In genomic region chr6:88932019-88932418, GRCh38 we compare ENCODE assay signal across 6 cellular contexts. TPM values are rescaled to one million over a fixed set of nuclear protein-coding genes. Genes with fewer than 3 reads are reported as not detected.
A peak's percentile ranks its signal among the peaks of the same experiment; 100 is the strongest.
DNase-seq lines count a peak whose midpoint lies in the region; ATAC-seq, FAIRE-seq and TF ChIP-seq lines count a peak whose summit lies in the region.
"Not testable (repeated sequence)": the region's sequence is repeated elsewhere in the genome, so short reads cannot be mapped to it uniquely, and the experiment has no call there.

No MANE protein-coding gene starts in this region.

- TF ChIP-seq CTCF in Caco-2 (IDR thresholded peaks at IDR 0.05; ENCODE audit: insufficient read depth in 1 of 2, low read depth in 1 of 2, low read length in 1 of 2, severe bottlenecking in 1 of 2, unreplicated experiment in 1 of 2); GM12865 (IDR thresholded peaks at IDR 0.05; ENCODE audit: insufficient read depth, low read depth, low read length, missing control alignments); HepG2 (CRISPR knock-in tag; IDR thresholded peaks at IDR 0.05): not testable (repeated sequence)

- H3K4me2 ChIP-seq in HepG2 (ENCODE audit: low read depth, low read length) = not testable (repeated sequence)

- 93% methylated on average over 5 of the region's 5 CpGs for WGBS in HepG2 (ENCODE audit: low lambda C conversion rate)

- FAIRE-seq in GM18507 (lab: Jason Lieb, UNC) = peak; percentile 63
- not testable (repeated sequence) for FAIRE-seq in HepG2 (lab: Jason Lieb, UNC)

- peaks cover 24% of the 10 kb centered on the region for H3K9me3 Mint-ChIP-seq in Caco-2 (ENCODE audit: unreplicated experiment)

- POLR2A ChIA-PET in Caco-2 (lab: Charles Lee); HepG2 (lab: Yijun Ruan, JAX): not testable (repeated sequence)

- CTCF ChIA-PET in Caco-2 (lab: Charles Lee); HepG2 (lab: Yijun Ruan, JAX; ENCODE audit: low intra/inter-chr PET ratio, low total read pairs): not testable (repeated sequence)

- not testable (repeated sequence) for ATAC-seq in HepG2

- not testable (repeated sequence) for TF ChIP-seq EP300 in HepG2 (IDR thresholded peaks at IDR 0.05; ENCODE audit: low read depth in 2 of 2, low read length in 2 of 2); HepG2 (CRISPR knock-in tag; IDR thresholded peaks at IDR 0.05; ENCODE audit: borderline replicate concordance)

- not testable (repeated sequence) for TF ChIP-seq RAD21 in HepG2 (CRISPR knock-in tag; IDR thresholded peaks at IDR 0.05)

- H3K27ac Mint-ChIP-seq in Caco-2 (ENCODE audit: unreplicated experiment) = peak overlapping the region; percentile 61

- not testable (repeated sequence) for H4K20me1 ChIP-seq in HepG2 (ENCODE audit: insufficient read depth, low read length)

- H3K27ac ChIP-seq in HepG2 (ENCODE audit: extremely low read length, insufficient read depth, low read length) = not testable (repeated sequence)

- not testable (repeated sequence) for H3K27me3 ChIP-seq in Caco-2 (replicated peaks; ENCODE audit: control insufficient read depth, insufficient read depth, low read length); HepG2 (ENCODE audit: control insufficient read depth in 1 of 2, insufficient read depth in 2 of 2, low read length in 2 of 2)

- H3K36me3 ChIP-seq in Caco-2 (ENCODE audit: control insufficient read depth, insufficient read depth, low read length) = not testable (repeated sequence)
- H3K36me3 ChIP-seq in HepG2 (replicated peaks in 1 of 2; ENCODE audit: control insufficient read depth in 1 of 2, insufficient read depth in 2 of 2, low read length in 2 of 2) = peaks cover 2 to 39% of the 10 kb centered on the region in 2 experiments; a peak in 4 of 5 replicates

- BruUV-seq in Caco-2 (replicated peaks; lab: Mats Ljungman, UMichigan); HepG2 (replicated peaks; lab: Mats Ljungman, UMichigan): not testable (repeated sequence)

- not testable (repeated sequence) for H3K4me3 Mint-ChIP-seq in Caco-2 (ENCODE audit: unreplicated experiment)

- H3K36me3 Mint-ChIP-seq in Caco-2 (ENCODE audit: insufficient read depth, unreplicated experiment) = peaks cover 45% of the 10 kb centered on the region

- TF ChIP-seq POLR2A in HepG2 (IDR thresholded peaks at IDR 0.05; ENCODE audit: insufficient read depth in 1 of 2, low read depth in 2 of 2, low read length in 2 of 2) = not testable (repeated sequence)

- not testable (repeated sequence) for H3K4me1 Mint-ChIP-seq in Caco-2 (ENCODE audit: low read depth, unreplicated experiment)

- not testable (repeated sequence) for H3K9ac ChIP-seq in HepG2 (ENCODE audit: insufficient read depth, low read depth, low read length)

- H3K4me1 ChIP-seq in Caco-2; HepG2 (ENCODE audit: insufficient read depth, low read length): not testable (repeated sequence)

- in situ Hi-C loops in HepG2 (cut with HindIII; ENCODE audit: extremely low pct_ligation_motif_present, low pct_unique_long_range_greater_than_20kb) = not testable (repeated sequence)

- intact Hi-C loops in Caco-2 (cut with micrococcal nuclease; ENCODE audit: unreplicated experiment); HepG2 (cut with micrococcal nuclease; ENCODE audit: unreplicated experiment): not testable (repeated sequence)

- H3K27me3 Mint-ChIP-seq in Caco-2 (ENCODE audit: insufficient read depth, unreplicated experiment) = not testable (repeated sequence)

- 0 out of 2 replicates have a peak, but pooled peaks cover 11% of the 10 kb centered on the region for H3K9me3 ChIP-seq in Caco-2
- not testable (repeated sequence) for H3K9me3 ChIP-seq in HepG2 (ENCODE audit: low read length)

- not testable (repeated sequence) for H3K4me3 ChIP-seq in Caco-2 (ENCODE audit: low read depth, low read length); GM12865 (ENCODE audit: low read depth, low read length); HepG2 (replicated peaks in 1 of 3; ENCODE audit: insufficient read depth in 1 of 3, low read depth in 2 of 3, low read length in 3 of 3)

- not testable (repeated sequence) for H3K79me2 ChIP-seq in HepG2 (ENCODE audit: insufficient read depth, low read length)

- DNase-seq in Caco-2 (peak; percentile 44 to 60), DMS53 (lab: John Stamatoyannopoulos, UW) (peak; percentile 9), GM12865 (ENCODE audit: low read depth) (peak; percentile 59), NAMALWA (ENCODE audit: low spot score) (peak; percentile 11), HepG2 (ENCODE audit: low spot score) (peak; percentile 4)
- not testable (repeated sequence) for DNase-seq in GM18507 (ENCODE audit: extremely low spot score, insufficient read length, low read depth)

- not testable (repeated sequence) for H2AFZ ChIP-seq in HepG2 (ENCODE audit: low read length)

RNA-seq across cellular contexts. Expression of gene RNGTT, which starts 31.4 kb away (rescaled TPM):
- total RNA-seq in Caco-2 (2022) = 17.5 and 17.7 TPM in 2 replicates
- total RNA-seq in HepG2 (2016; rRNA removed; fragmentation: Illumina TruSeq; extraction: Trizol) = 22.6 and 27.8 TPM in 2 replicates
- total RNA-seq in HepG2 (2016; cell fraction: cytosol; rRNA removed; fragmentation: Illumina TruSeq; extraction: Trizol; ENCODE audit: low read depth) = 9.6 and 10.9 TPM in 2 replicates
- 22.5 and 29.5 TPM in 2 replicates for total RNA-seq in HepG2 (2016; cell fraction: insoluble cytoplasmic fraction; rRNA removed; fragmentation: Illumina TruSeq; extraction: Trizol)
- 7.0 and 7.3 TPM in 2 replicates for total RNA-seq in HepG2 (2016; cell fraction: membrane; rRNA removed; fragmentation: Illumina TruSeq; extraction: Trizol)
- total RNA-seq in HepG2 (2016; cell fraction: nucleus; rRNA removed; fragmentation: Illumina TruSeq; extraction: Trizol) = 33.0 and 33.7 TPM in 2 replicates
- polyA plus RNA-seq in HepG2 (2011; rRNA removed) = 5.6 and 6.0 TPM in 2 replicates
- polyA plus RNA-seq in HepG2 (2011; cell fraction: cytosol; rRNA removed) = 2.5 and 3.9 TPM in 2 replicates
- polyA plus RNA-seq in HepG2 (2011; cell fraction: nucleus; rRNA removed) = 7.0 and 7.7 TPM in 2 replicates
- polyA plus RNA-seq in HepG2 (2012) = 9.8 and 10.1 TPM in 2 replicates
- polyA plus RNA-seq in HepG2 (2016; cell fraction: cytosol; fragmentation: Illumina TruSeq; extraction: Trizol; ENCODE audit: low read depth) = 0.67 and 0.70 TPM in 2 replicates
- polyA plus RNA-seq in HepG2 (2016; cell fraction: insoluble cytoplasmic fraction; fragmentation: Illumina TruSeq; extraction: Trizol; ENCODE audit: low read depth) = 19.1 and 21.4 TPM in 2 replicates
- 2.3 and 2.4 TPM in 2 replicates for polyA plus RNA-seq in HepG2 (2016; cell fraction: membrane; fragmentation: Illumina TruSeq; extraction: Trizol; ENCODE audit: low read depth)
- polyA plus RNA-seq in HepG2 (2016; cell fraction: nucleus; fragmentation: Illumina TruSeq; extraction: Trizol; ENCODE audit: insufficient read depth, low read depth) = 11.7 and 13.7 TPM in 2 replicates
- polyA minus RNA-seq in HepG2 (2011; rRNA and poly(A)+ RNA removed; ENCODE audit: low replicate concordance) = 5.2 and 6.4 TPM in 2 replicates
- polyA minus RNA-seq in HepG2 (2011; cell fraction: cytosol; rRNA and poly(A)+ RNA removed) = 7.4 and 8.7 TPM in 2 replicates
- 34.9 and 46.0 TPM in 2 replicates for polyA minus RNA-seq in HepG2 (2011; cell fraction: nucleus; rRNA and poly(A)+ RNA removed)
